In the genomic region with DNA sequence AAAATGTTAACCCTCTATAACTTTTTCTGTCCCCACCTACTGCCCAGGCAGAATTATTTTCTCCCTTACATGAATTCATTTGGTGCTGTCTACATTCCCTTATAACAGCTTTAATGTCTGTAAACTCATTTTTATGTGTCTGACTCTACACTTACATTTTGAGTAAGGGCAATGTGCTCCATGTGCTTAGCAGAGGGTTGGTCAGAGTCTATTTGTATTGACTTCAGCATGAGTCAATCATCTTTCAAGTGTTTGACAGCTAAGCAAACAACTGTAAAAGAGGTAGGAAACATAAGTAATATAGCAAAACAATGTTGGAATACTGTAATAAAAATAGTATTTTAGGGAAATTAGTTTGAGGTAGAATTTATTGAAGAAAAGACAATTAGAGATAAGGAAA, we compare ENCODE assay signal across 1 cellular context.
TF ChIP-seq lines count a peak whose summit lies in the region.

No MANE protein-coding gene starts in this region.

TF ChIP-seq in GM23338, 12 proteins besides CTCF, POLR2A, EP300 and RAD21 (continued from another document):
- TF ChIP-seq, protein P1, sequence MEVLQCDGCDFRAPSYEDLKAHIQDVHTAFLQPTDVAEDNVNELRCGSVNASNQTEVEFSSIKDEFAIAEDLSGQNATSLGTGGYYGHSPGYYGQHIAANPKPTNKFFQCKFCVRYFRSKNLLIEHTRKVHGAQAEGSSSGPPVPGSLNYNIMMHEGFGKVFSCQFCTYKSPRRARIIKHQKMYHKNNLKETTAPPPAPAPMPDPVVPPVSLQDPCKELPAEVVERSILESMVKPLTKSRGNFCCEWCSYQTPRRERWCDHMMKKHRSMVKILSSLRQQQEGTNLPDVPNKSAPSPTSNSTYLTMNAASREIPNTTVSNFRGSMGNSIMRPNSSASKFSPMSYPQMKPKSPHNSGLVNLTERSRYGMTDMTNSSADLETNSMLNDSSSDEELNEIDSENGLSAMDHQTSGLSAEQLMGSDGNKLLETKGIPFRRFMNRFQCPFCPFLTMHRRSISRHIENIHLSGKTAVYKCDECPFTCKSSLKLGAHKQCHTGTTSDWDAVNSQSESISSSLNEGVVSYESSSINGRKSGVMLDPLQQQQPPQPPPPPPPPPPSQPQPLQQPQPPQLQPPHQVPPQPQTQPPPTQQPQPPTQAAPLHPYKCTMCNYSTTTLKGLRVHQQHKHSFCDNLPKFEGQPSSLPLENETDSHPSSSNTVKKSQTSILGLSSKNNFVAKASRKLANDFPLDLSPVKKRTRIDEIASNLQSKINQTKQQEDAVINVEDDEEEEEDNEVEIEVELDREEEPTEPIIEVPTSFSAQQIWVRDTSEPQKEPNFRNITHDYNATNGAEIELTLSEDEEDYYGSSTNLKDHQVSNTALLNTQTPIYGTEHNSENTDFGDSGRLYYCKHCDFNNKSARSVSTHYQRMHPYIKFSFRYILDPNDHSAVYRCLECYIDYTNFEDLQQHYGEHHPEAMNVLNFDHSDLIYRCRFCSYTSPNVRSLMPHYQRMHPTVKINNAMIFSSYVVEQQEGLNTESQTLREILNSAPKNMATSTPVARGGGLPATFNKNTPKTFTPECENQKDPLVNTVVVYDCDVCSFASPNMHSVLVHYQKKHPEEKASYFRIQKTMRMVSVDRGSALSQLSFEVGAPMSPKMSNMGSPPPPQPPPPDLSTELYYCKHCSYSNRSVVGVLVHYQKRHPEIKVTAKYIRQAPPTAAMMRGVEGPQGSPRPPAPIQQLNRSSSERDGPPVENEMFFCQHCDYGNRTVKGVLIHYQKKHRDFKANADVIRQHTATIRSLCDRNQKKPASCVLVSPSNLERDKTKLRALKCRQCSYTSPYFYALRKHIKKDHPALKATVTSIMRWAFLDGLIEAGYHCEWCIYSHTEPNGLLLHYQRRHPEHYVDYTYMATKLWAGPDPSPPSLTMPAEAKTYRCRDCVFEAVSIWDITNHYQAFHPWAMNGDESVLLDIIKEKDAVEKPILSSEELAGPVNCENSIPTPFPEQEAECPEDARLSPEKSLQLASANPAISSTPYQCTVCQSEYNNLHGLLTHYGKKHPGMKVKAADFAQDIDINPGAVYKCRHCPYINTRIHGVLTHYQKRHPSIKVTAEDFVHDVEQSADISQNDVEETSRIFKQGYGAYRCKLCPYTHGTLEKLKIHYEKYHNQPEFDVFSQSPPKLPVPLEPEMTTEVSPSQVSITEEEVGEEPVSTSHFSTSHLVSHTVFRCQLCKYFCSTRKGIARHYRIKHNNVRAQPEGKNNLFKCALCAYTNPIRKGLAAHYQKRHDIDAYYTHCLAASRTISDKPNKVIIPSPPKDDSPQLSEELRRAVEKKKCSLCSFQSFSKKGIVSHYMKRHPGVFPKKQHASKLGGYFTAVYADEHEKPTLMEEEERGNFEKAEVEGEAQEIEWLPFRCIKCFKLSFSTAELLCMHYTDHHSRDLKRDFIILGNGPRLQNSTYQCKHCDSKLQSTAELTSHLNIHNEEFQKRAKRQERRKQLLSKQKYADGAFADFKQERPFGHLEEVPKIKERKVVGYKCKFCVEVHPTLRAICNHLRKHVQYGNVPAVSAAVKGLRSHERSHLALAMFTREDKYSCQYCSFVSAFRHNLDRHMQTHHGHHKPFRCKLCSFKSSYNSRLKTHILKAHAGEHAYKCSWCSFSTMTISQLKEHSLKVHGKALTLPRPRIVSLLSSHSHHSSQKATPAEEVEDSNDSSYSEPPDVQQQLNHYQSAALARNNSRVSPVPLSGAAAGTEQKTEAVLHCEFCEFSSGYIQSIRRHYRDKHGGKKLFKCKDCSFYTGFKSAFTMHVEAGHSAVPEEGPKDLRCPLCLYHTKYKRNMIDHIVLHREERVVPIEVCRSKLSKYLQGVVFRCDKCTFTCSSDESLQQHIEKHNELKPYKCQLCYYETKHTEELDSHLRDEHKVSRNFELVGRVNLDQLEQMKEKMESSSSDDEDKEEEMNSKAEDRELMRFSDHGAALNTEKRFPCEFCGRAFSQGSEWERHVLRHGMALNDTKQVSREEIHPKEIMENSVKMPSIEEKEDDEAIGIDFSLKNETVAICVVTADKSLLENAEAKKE (CRISPR knock-in tag; IDR thresholded peaks at IDR 0.05) = no peak
- TF ChIP-seq, protein P2, sequence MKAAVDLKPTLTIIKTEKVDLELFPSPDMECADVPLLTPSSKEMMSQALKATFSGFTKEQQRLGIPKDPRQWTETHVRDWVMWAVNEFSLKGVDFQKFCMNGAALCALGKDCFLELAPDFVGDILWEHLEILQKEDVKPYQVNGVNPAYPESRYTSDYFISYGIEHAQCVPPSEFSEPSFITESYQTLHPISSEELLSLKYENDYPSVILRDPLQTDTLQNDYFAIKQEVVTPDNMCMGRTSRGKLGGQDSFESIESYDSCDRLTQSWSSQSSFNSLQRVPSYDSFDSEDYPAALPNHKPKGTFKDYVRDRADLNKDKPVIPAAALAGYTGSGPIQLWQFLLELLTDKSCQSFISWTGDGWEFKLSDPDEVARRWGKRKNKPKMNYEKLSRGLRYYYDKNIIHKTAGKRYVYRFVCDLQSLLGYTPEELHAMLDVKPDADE (IDR thresholded peaks at IDR 0.05) = no peak
- no peak for TF ChIP-seq EZH2phosphoT487 (IDR thresholded peaks at IDR 0.05; ENCODE audit: unreplicated experiment)
